13 cellular contexts compared by ENCODE assay signal in genomic region chr3:70832811-70833509, GRCh38.
DNase-seq lines count a peak whose midpoint lies in the region; ATAC-seq and TF ChIP-seq lines count a peak whose summit lies in the region.
"Had no signal": no experiment of that assay in that cellular context is flagged by ENCODE, and none has a peak within 500 bp of the region (broad histone marks: within the 10 kb centered on the region; RNA-seq: fewer than 3 reads in every experiment).

No MANE protein-coding gene starts in this region.

- H3K27me3 ChIP-seq in HUES48 (ENCODE audit: control insufficient read depth, insufficient read depth, low read length) = no peaks in the 10 kb centered on the region
- H3K27me3 ChIP-seq in muscle layer of duodenum (ENCODE audit: low read depth, low read length) = no peaks in the 10 kb centered on the region
- H3K27me3 ChIP-seq: neural progenitor cell had no signal

- peak overlapping the region; percentile 36 for H3K27ac ChIP-seq in HUES48 (ENCODE audit: low read depth, low read length)
- peak overlapping the region; percentile 31 for H3K27ac ChIP-seq in muscle layer of duodenum (ENCODE audit: low read length)
- H3K27ac ChIP-seq: neural progenitor cell had no signal

- CTCF ChIA-PET in AG04449 (lab: Yijun Ruan, JAX) = interaction anchor here (0.7 to 1.2 kb wide), 2 partner anchors 11 to 29 kb away, joined by 3 to 4 read pairs; no protein-coding TSS in a partner anchor

- H3K4me3 ChIP-seq in AG04449 (ENCODE audit: low read depth, low read length) (no peak overlapping the region), HUES48 (ENCODE audit: low read depth, low read length) (no peak overlapping the region), choroid plexus epithelial cell (ENCODE audit: low read depth, low read length) (no peak overlapping the region), muscle layer of duodenum (ENCODE audit: low read depth in 1 of 2, low read length in 2 of 2) (no peak overlapping the region), mucosa of descending colon (no peak overlapping the region)
- H3K4me3 ChIP-seq: neural progenitor cell had no signal

- H3K9me3 ChIP-seq in HUES48 (ENCODE audit: control insufficient read depth, insufficient read depth, low read length) = no peaks in the 10 kb centered on the region
- H3K9me3 ChIP-seq in muscle layer of duodenum (ENCODE audit: control insufficient read depth in 1 of 2, low read length in 2 of 2) = no peaks in the 10 kb centered on the region
- no peaks in the 10 kb centered on the region for H3K9me3 ChIP-seq in mucosa of descending colon
- H3K9me3 ChIP-seq: BE2C had no signal

- DNase-seq in AG04449 (ENCODE audit: low read depth, low spot score) = peak; percentile 50
- peak; percentile 40 for DNase-seq in choroid plexus epithelial cell (ENCODE audit: low read depth)
- DNase-seq in mucosa of descending colon = no peak
- DNase-seq in stimulated activated naive CD4-positive, alpha-beta T cell (lab: John Stamatoyannopoulos, UW) = no peak
- DNase-seq: BE2C; NCI-H1436; OCI-M1; stimulated activated CD4-positive, alpha-beta T cell treated with anti-CD3 and anti-CD28 coated beads, Interleukin-4, amount 100 ng/mL, for 1 hour had no signal

- POLR2A ChIA-PET in AG04449 (lab: Yijun Ruan, JAX) = interaction anchor here (0.7 to 1.6 kb wide), 3 partner anchors 24 to 317 kb away, joined by 3 to 4 read pairs (median 4); no protein-coding TSS in a partner anchor

- H3K9ac ChIP-seq in HUES48 (ENCODE audit: low read depth, low read length) = no peak overlapping the region
- H3K9ac ChIP-seq: neural progenitor cell had no signal

- intact Hi-C loops in mucosa of descending colon (cut with DNase I, micrococcal nuclease) = no loop called here

- H3K36me3 ChIP-seq in HUES48 (ENCODE audit: control insufficient read depth, insufficient read depth, low read length) (no peaks in the 10 kb centered on the region), muscle layer of duodenum (ENCODE audit: control insufficient read depth in 1 of 2, insufficient read depth in 2 of 2, low read length in 2 of 2) (no peaks in the 10 kb centered on the region), mucosa of descending colon (ENCODE audit: low read depth) (no peaks in the 10 kb centered on the region)
- H3K36me3 ChIP-seq: BE2C, neural progenitor cell had no signal

- ATAC-seq in GM18511 (IDR thresholded peaks at IDR 0.05; ENCODE audit: unreplicated experiment) = no peak
- ATAC-seq in GM18873 (IDR thresholded peaks at IDR 0.05; ENCODE audit: low FRiP score, unreplicated experiment) = no peak
- ATAC-seq in mucosa of descending colon = no peak

- TF ChIP-seq CTCF in AG04449 (IDR thresholded peaks at IDR 0.05; ENCODE audit: insufficient read depth, low read length, missing control alignments) (no peak), choroid plexus epithelial cell (conservative IDR thresholded peaks at IDR 0.05; ENCODE audit: low read depth, low read length) (no peak), mucosa of descending colon (IDR thresholded peaks at IDR 0.05) (no peak)

- H3K4me1 ChIP-seq in HUES48 (ENCODE audit: control insufficient read depth, insufficient read depth, low read length) = peaks cover 17% of the 10 kb centered on the region
- peaks cover 0 to 13% of the 10 kb centered on the region in 2 donors for H3K4me1 ChIP-seq in muscle layer of duodenum (ENCODE audit: control insufficient read depth in 1 of 2, insufficient read depth in 2 of 2, low read length in 2 of 2)
- H3K4me1 ChIP-seq in mucosa of descending colon (ENCODE audit: low read depth) = no peaks in the 10 kb centered on the region
- H3K4me1 ChIP-seq: BE2C, neural progenitor cell had no signal

Comparison
In these comparisons a context has a peak if more than half of its experiments do, and no peak if none do; other contexts are left out.
1. DNase-seq: peak in AG04449 (single experiment) and choroid plexus epithelial cell (single experiment); none in mucosa of descending colon (0 of 3) and stimulated activated naive CD4-positive, alpha-beta T cell (0 of 6).